Comparison of ENCODE assay signal across 14 cellular contexts in the genomic region with DNA sequence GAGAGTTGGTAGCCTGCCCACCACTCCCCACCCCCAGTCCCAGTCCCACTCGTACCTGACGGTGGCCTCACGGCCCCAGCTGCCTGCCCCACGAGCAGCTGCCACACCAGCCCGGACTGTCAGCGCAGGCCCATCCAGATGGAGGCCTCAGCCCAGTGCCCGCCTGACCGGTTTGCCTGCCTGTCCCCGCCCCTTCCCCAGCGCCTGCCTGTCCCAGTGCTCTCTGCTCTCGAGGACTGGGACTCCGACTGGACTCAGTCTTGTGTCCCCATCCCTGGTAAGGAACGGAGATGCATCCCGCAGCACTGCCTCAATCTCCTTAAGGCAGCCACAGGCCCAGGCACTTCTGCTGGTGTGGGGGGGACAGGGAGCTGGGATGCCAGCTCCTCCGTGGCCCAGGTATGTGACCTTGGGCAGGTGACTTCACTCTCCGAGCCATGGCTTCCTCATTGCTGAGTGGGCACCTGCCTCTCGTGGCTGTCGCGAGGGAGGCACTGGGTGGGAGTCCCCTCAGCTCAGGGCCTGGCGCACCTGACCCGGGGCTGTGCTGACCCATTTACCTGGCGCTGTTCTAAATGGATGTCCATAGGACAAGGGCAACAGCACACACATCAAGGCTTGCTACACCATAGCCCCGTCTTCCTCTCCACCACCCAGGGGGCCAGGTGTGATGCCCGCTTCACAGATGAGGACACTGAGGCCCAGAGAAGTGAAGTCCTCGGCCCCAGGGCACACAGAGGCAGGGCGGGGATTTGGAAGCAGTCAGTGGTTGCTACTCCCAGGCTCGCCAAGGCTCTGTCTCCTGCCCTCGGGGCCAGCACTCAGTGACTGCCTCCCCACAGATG. TPM values are rescaled to one million over a fixed set of nuclear protein-coding genes. Genes with fewer than 3 reads are reported as not detected.
A peak's percentile ranks its signal among the peaks of the same experiment; 100 is the strongest.
DNase-seq lines count a peak whose midpoint lies in the region; ATAC-seq and TF ChIP-seq lines count a peak whose summit lies in the region.
"Had no signal": no experiment of that assay in that cellular context is flagged by ENCODE, and none has a peak within 500 bp of the region (broad histone marks: within the 10 kb centered on the region; RNA-seq: fewer than 3 reads in every experiment).

Gene NKPD1 (minus strand): TSS at position 113 of the 845 bp plus-strand sequence. CDS start 832 bp downstream, outside the sequence.

- H3K79me1 ChIP-seq in IMR-90 (ENCODE audit: low read depth in 1 of 2, low read length in 2 of 2) = no peaks in the 10 kb centered on the region

- H3K4me3 ChIP-seq in IMR-90 (ENCODE audit: insufficient read depth, low read depth, low read length) (no peak within 1 kb of the TSS), neural progenitor cell (no peak within 1 kb of the TSS)
- H3K4me3 ChIP-seq: esophagus muscularis mucosa, MG63 had no signal

- no peak within 1 kb of the TSS for H4K91ac ChIP-seq in IMR-90 (ENCODE audit: insufficient read depth, low read depth, low read length)

- H3K9me3 ChIP-seq in IMR-90 (ENCODE audit: control insufficient read depth, insufficient read depth, low read length) (no peaks in the 10 kb centered on the region), neural progenitor cell (ENCODE audit: low read depth) (no peaks in the 10 kb centered on the region)
- H3K9me3 ChIP-seq: esophagus muscularis mucosa, MG63 had no signal

- H4K20me1 ChIP-seq in IMR-90 (ENCODE audit: insufficient read depth, low read length) (peaks cover 5% of the 10 kb centered on the region; the same call in 1 of the 2 replicates), neural progenitor cell (ENCODE audit: low read depth) (peaks cover 8% of the 10 kb centered on the region)

- H3K9ac ChIP-seq in IMR-90 (ENCODE audit: low read depth, low read length) (no peak within 1 kb of the TSS), neural progenitor cell (no peak within 1 kb of the TSS)

- no peak within 1 kb of the TSS for H2BK20ac ChIP-seq in IMR-90 (ENCODE audit: low read depth, low read length)

- 57% methylated on average over 13 of the region's 28 CpGs; no CpG with 5 or more reads in 1 of the 2 experiments for WGBS in IMR-90 (ENCODE audit: extremely low coverage in 2 of 2, insufficient read length in 1 of 2), 2 experiments

- dilution Hi-C loops in IMR-90 (cut with HindIII; ENCODE audit: low sequenced_read_pairs, unreplicated experiment) = no loop called here

- peaks cover 13 to 20% of the 10 kb centered on the region in 2 donors for H3K4me1 Mint-ChIP-seq in effector memory CD8-positive, alpha-beta T cell (ENCODE audit: low read depth in 2 of 2)
- H3K4me1 Mint-ChIP-seq in neural progenitor cell = peaks cover 12% of the 10 kb centered on the region
- H3K4me1 Mint-ChIP-seq in natural killer cell treated with Interleukin-12 subunit alpha and Interleukin-12 subunit beta and Interleukin-15 and Interleukin-18, amount 100 ng/mL, for 72 hours (ENCODE audit: low read depth in 2 of 2) = peaks cover 6 to 21% of the 10 kb centered on the region in 2 donors

- H3K27me3 ChIP-seq in IMR-90 (ENCODE audit: control insufficient read depth, insufficient read depth, low read length) (peaks cover 22% of the 10 kb centered on the region), neural progenitor cell (peaks cover 30% of the 10 kb centered on the region)
- H3K27me3 ChIP-seq: MG63 had no signal

- TF ChIP-seq RAD21 in IMR-90 (IDR thresholded peaks at IDR 0.05; ENCODE audit: low read length) = no peak

- H2AK5ac ChIP-seq in IMR-90 (ENCODE audit: low read depth, low read length) = no peak within 1 kb of the TSS

- H3K27ac Mint-ChIP-seq in effector memory CD8-positive, alpha-beta T cell = peak within 1 kb of the TSS; percentile 16 to 74
- no peak within 1 kb of the TSS for H3K27ac Mint-ChIP-seq in neural progenitor cell
- H3K27ac Mint-ChIP-seq in natural killer cell treated with Interleukin-12 subunit alpha and Interleukin-12 subunit beta and Interleukin-15 and Interleukin-18, amount 100 ng/mL, for 72 hours = no peak within 1 kb of the TSS

- H2BK5ac ChIP-seq in IMR-90 (ENCODE audit: low read depth, low read length, poor library complexity, severe bottlenecking) = no peak within 1 kb of the TSS

- H2BK15ac ChIP-seq in IMR-90 (ENCODE audit: low read depth, low read length) = no peak within 1 kb of the TSS

- no peak within 1 kb of the TSS for H3K4me2 ChIP-seq in IMR-90 (ENCODE audit: low read depth, low read length)
- no peak within 1 kb of the TSS for H3K4me2 ChIP-seq in neural progenitor cell

- H3K79me2 ChIP-seq in neural progenitor cell (ENCODE audit: low read depth) = no peaks in the 10 kb centered on the region

- no peak within 1 kb of the TSS for H3K23ac ChIP-seq in IMR-90 (ENCODE audit: low read depth, low read length)

- no peaks in the 10 kb centered on the region for H3K9me3 Mint-ChIP-seq in effector memory CD8-positive, alpha-beta T cell
- H3K9me3 Mint-ChIP-seq in neural progenitor cell = no peaks in the 10 kb centered on the region
- H3K9me3 Mint-ChIP-seq in natural killer cell treated with Interleukin-12 subunit alpha and Interleukin-12 subunit beta and Interleukin-15 and Interleukin-18, amount 100 ng/mL, for 72 hours = no peaks in the 10 kb centered on the region
- H3K9me3 Mint-ChIP-seq: naive thymus-derived CD4-positive, alpha-beta T cell had no signal

- no peak for TF ChIP-seq CTCF in C4-2B (conservative IDR thresholded peaks at IDR 0.05)
- TF ChIP-seq CTCF in IMR-90 (conservative IDR thresholded peaks at IDR 0.05; ENCODE audit: low read depth, low read length) = no peak
- no peak for TF ChIP-seq CTCF in neural progenitor cell (IDR thresholded peaks at IDR 0.05)

- BruUV-seq in IMR-90 (replicated peaks; lab: Mats Ljungman, UMichigan) = no TSS peak

- ATAC-seq in IMR-90 (ENCODE audit: low read depth) (no peak), GM19397 (IDR thresholded peaks at IDR 0.05; ENCODE audit: unreplicated experiment) (no peak), HG03095 (IDR thresholded peaks at IDR 0.05; ENCODE audit: unreplicated experiment) (no peak)
- no peak for ATAC-seq in effector memory CD8-positive, alpha-beta T cell (replicated peaks)
- no peak for ATAC-seq in natural killer cell treated with Interleukin-12 subunit alpha and Interleukin-12 subunit beta and Interleukin-15 and Interleukin-18, amount 100 ng/mL, for 72 hours
- ATAC-seq: naive thymus-derived CD4-positive, alpha-beta T cell had no signal

- DNase-seq in IMR-90 = no peak
- no peak for DNase-seq in effector memory CD8-positive, alpha-beta T cell
- no peak for DNase-seq in neural progenitor cell (ENCODE audit: low spot score)
- no peak for DNase-seq in natural killer cell treated with Interleukin-12 subunit alpha and Interleukin-12 subunit beta and Interleukin-15 and Interleukin-18, amount 100 ng/mL, for 72 hours (ENCODE audit: low spot score)
- no peak for DNase-seq in activated CD8-positive, alpha-beta memory T cell treated with anti-CD3 and anti-CD28 coated beads, Interleukin-2, amount 50 U/mL, for 4 hours
- DNase-seq: activated effector memory CD4-positive, alpha-beta T cell treated with anti-CD3 and anti-CD28 coated beads, Interleukin-2, amount 50 U/mL, for 16 hours; central memory CD4-positive, alpha-beta T cell; naive thymus-derived CD4-positive, alpha-beta T cell; SHP77 treated with DMSO at 0.1 percent for 48 hours had no signal

- H3K14ac ChIP-seq in IMR-90 (replicated peaks; ENCODE audit: low read depth, low read length) = no peak within 1 kb of the TSS

- H3K36me3 ChIP-seq in IMR-90 (ENCODE audit: control insufficient read depth, insufficient read depth, low read length) = no peaks in the 10 kb centered on the region
- H3K36me3 ChIP-seq in neural progenitor cell = no peaks in the 10 kb centered on the region
- H3K36me3 ChIP-seq: esophagus muscularis mucosa, MG63 had no signal

- H2BK120ac ChIP-seq in IMR-90 (ENCODE audit: low read depth, low read length) = no peak within 1 kb of the TSS

- no peak within 1 kb of the TSS for H3K56ac ChIP-seq in IMR-90 (ENCODE audit: extremely low read depth, insufficient read depth, low read length)

- H2AK9ac ChIP-seq in IMR-90 (replicated peaks; ENCODE audit: low read depth, low read length, poor library complexity) = peak within 1 kb of the TSS; percentile 50

- H3K4me1 ChIP-seq in IMR-90 (ENCODE audit: control insufficient read depth, insufficient read depth, low read length) (peaks cover 2% of the 10 kb centered on the region; the same call in 1 of the 2 replicates), neural progenitor cell (peaks cover 4% of the 10 kb centered on the region)

- no peak within 1 kb of the TSS for H3K4ac ChIP-seq in IMR-90 (ENCODE audit: low read depth, low read length)

- POLR2A ChIA-PET in IMR-90 (lab: Charles Lee; ENCODE audit: unreplicated experiment) = no interaction called here

- no peak within 1 kb of the TSS for H4K8ac ChIP-seq in IMR-90 (ENCODE audit: low read depth in 2 of 2, low read length in 2 of 2)

- TF ChIP-seq POLR2A in IMR-90 (IDR thresholded peaks at IDR 0.05; ENCODE audit: low read depth, low read length) = no peak

- peaks cover 10 to 30% of the 10 kb centered on the region in 2 donors for H3K27me3 Mint-ChIP-seq in effector memory CD8-positive, alpha-beta T cell
- peaks cover 4% of the 10 kb centered on the region for H3K27me3 Mint-ChIP-seq in neural progenitor cell (ENCODE audit: insufficient read depth, low read depth)
- peaks cover 7 to 16% of the 10 kb centered on the region in 2 donors for H3K27me3 Mint-ChIP-seq in natural killer cell treated with Interleukin-12 subunit alpha and Interleukin-12 subunit beta and Interleukin-15 and Interleukin-18, amount 100 ng/mL, for 72 hours

- no peak within 1 kb of the TSS for H4K5ac ChIP-seq in IMR-90 (ENCODE audit: low read depth, low read length)

- H3K27ac ChIP-seq in C4-2B (peak within 1 kb of the TSS; percentile 26; the same call in 1 of the 2 replicates), IMR-90 (ENCODE audit: insufficient read depth, low read length) (no peak within 1 kb of the TSS), neural progenitor cell (no peak within 1 kb of the TSS)
- H3K27ac ChIP-seq: esophagus muscularis mucosa had no signal

- no peaks in the 10 kb centered on the region for H3K9me1 ChIP-seq in IMR-90 (ENCODE audit: insufficient read depth, low read length)

- CTCF ChIA-PET in IMR-90 (lab: Yijun Ruan, JAX) = no interaction called here

- no peaks in the 10 kb centered on the region for H3F3A ChIP-seq in neural progenitor cell (ENCODE audit: low read depth)

- in situ Hi-C loops in IMR-90 (cut with MboI; ENCODE audit: low sequenced_read_pairs) = no loop called here

- H3K18ac ChIP-seq in IMR-90 (ENCODE audit: low read depth, low read length) = no peak within 1 kb of the TSS

- no peak within 1 kb of the TSS for H3K4me3 Mint-ChIP-seq in effector memory CD8-positive, alpha-beta T cell
- H3K4me3 Mint-ChIP-seq in neural progenitor cell = peak within 1 kb of the TSS; percentile 1
- H3K4me3 Mint-ChIP-seq in natural killer cell treated with Interleukin-12 subunit alpha and Interleukin-12 subunit beta and Interleukin-15 and Interleukin-18, amount 100 ng/mL, for 72 hours = no peak within 1 kb of the TSS
- H3K4me3 Mint-ChIP-seq: naive thymus-derived CD4-positive, alpha-beta T cell had no signal

- H2AFZ ChIP-seq in IMR-90 (replicated peaks; ENCODE audit: low read length, poor library complexity) = peak within 1 kb of the TSS; percentile 51
- no peak within 1 kb of the TSS for H2AFZ ChIP-seq in neural progenitor cell (replicated peaks)

- H3K36me3 Mint-ChIP-seq in effector memory CD8-positive, alpha-beta T cell (ENCODE audit: insufficient read depth) = peaks cover 2% of the 10 kb centered on the region
- H3K36me3 Mint-ChIP-seq in neural progenitor cell = no peaks in the 10 kb centered on the region
- no peaks in the 10 kb centered on the region for H3K36me3 Mint-ChIP-seq in natural killer cell treated with Interleukin-12 subunit alpha and Interleukin-12 subunit beta and Interleukin-15 and Interleukin-18, amount 100 ng/mL, for 72 hours
- H3K36me3 Mint-ChIP-seq: naive thymus-derived CD4-positive, alpha-beta T cell had no signal

- intact Hi-C loops in IMR-90 (cut with micrococcal nuclease) = no loop called here

RNA-seq across cellular contexts. Expression of gene NKPD1, which starts in this region (rescaled TPM):
- total RNA-seq in IMR-90 (2012; rRNA removed) (under 0.01 TPM in 2 replicates), neural progenitor cell (ENCODE audit: low replicate concordance) (0.02 and 0.19 TPM in 2 replicates)
- 0.09 and 0.14 TPM in 2 replicates for polyA plus RNA-seq in IMR-90 (2012; rRNA removed)
- polyA plus RNA-seq in IMR-90 (2012; cell fraction: cytosol; rRNA removed) = 0.06 and 0.14 TPM in 2 replicates
- 0.15 and 0.71 TPM in 2 replicates for polyA plus RNA-seq in IMR-90 (2012; cell fraction: nucleus; rRNA removed; ENCODE audit: low replicate concordance)
- total RNA-seq in natural killer cell treated with Interleukin-12 subunit alpha and Interleukin-12 subunit beta and Interleukin-15 and Interleukin-18, amount 100 ng/mL, for 72 hours = under 1 TPM; 0.14 to 0.22 TPM

Comparison
In these comparisons a context has a peak if more than half of its experiments do, and no peak if none do; other contexts are left out.
1. H3K27ac Mint-ChIP-seq: peak in effector memory CD8-positive, alpha-beta T cell (2 of 2); none in neural progenitor cell (single experiment) and natural killer cell treated with Interleukin-12 subunit alpha and Interleukin-12 subunit beta and Interleukin-15 and Interleukin-18, amount 100 ng/mL, for 72 hours (0 of 2).